ENCODE assay signal across 1 cellular context in genomic region chr2:3379647-3380534, GRCh38.
TF ChIP-seq lines count a peak whose summit lies in the region.

TRAPPC12 (plus strand) TSS chr2:3379694; CDS start chr2:3387624, 7,930 bp downstream.

TF ChIP-seq in K562, 482 proteins besides CTCF, POLR2A, EP300 and RAD21 (continued from another document and continues in another):
- TF ChIP-seq ZNF318 (IDR thresholded peaks at IDR 0.05; ENCODE audit: borderline replicate concordance in 1 of 2, low read depth in 1 of 2) (no peak), HNRNPK (IDR thresholded peaks at IDR 0.05; ENCODE audit: low read depth, low read length, poor library complexity, severe bottlenecking) (no peak), THAP12 (CRISPR knock-in tag; IDR thresholded peaks at IDR 0.05) (no peak), GATA2 (CRISPR knock-in tag; IDR thresholded peaks at IDR 0.05) (no peak), FOXJ3 (CRISPR knock-in tag; IDR thresholded peaks at IDR 0.05) (no peak), ELF2 (CRISPR knock-in tag; IDR thresholded peaks at IDR 0.05) (peak; percentile 70), AFF4 (CRISPR knock-in tag; IDR thresholded peaks at IDR 0.05) (peak; percentile 85; the same call in 1 of the 2 replicates), SMARCE1 (IDR thresholded peaks at IDR 0.05) (peak; percentile 62), ETS2 (tag; IDR thresholded peaks at IDR 0.05; ENCODE audit: borderline replicate concordance, poor library complexity, severe bottlenecking) (no peak), ZNF253 (CRISPR knock-in tag; conservative IDR thresholded peaks at IDR 0.05) (no peak), ZNF609 (CRISPR knock-in tag; IDR thresholded peaks at IDR 0.05; ENCODE audit: borderline replicate concordance) (no peak), ZNF584 (CRISPR knock-in tag; IDR thresholded peaks at IDR 0.05; ENCODE audit: low read depth) (no peak), CHD1 (IDR thresholded peaks at IDR 0.05; ENCODE audit: low read length) (no peak), L3MBTL2 (IDR thresholded peaks at IDR 0.05) (peak; percentile 86), NFATC3 (IDR thresholded peaks at IDR 0.05) (no peak), MEF2D (tag; conservative IDR thresholded peaks at IDR 0.05; ENCODE audit: low read depth) (no peak), YY1 (IDR thresholded peaks at IDR 0.05; ENCODE audit: borderline replicate concordance in 1 of 3, control insufficient read depth in 1 of 3, extremely low read depth in 1 of 3, insufficient read depth in 3 of 3, insufficient read length in 1 of 3, insufficient replicate concordance in 2 of 3, low read depth in 1 of 3, low read length in 2 of 3) (no peak), IRF9 (tag; IDR thresholded peaks at IDR 0.05) (no peak), THRAP3 (IDR thresholded peaks at IDR 0.05; ENCODE audit: borderline replicate concordance) (no peak), ZNF830 (CRISPR knock-in tag; IDR thresholded peaks at IDR 0.05) (no peak), ZC3H8 (IDR thresholded peaks at IDR 0.05) (no peak), MED1 (CRISPR knock-in tag; IDR thresholded peaks at IDR 0.05; ENCODE audit: borderline replicate concordance) (no peak), SRSF9 (IDR thresholded peaks at IDR 0.05; ENCODE audit: borderline replicate concordance, low read depth, low read length) (no peak), TFAP4 (CRISPR knock-in tag; IDR thresholded peaks at IDR 0.05; ENCODE audit: borderline replicate concordance) (peak; percentile 79), HNRNPH1 (optimal IDR thresholded peaks at IDR 0.05; ENCODE audit: low read depth, low read length) (no peak), CHD4 (IDR thresholded peaks at IDR 0.05; ENCODE audit: insufficient read depth, insufficient replicate concordance, low read depth, low read length, poor library complexity, severe bottlenecking) (no peak), CCAR2 (IDR thresholded peaks at IDR 0.05; ENCODE audit: low read depth, low read length) (no peak), NR1H2 (CRISPR knock-in tag; IDR thresholded peaks at IDR 0.05) (0 out of 2 replicates have a peak, but pooled peaks have one; percentile 40), CEBPG (CRISPR knock-in tag; IDR thresholded peaks at IDR 0.05) (no peak), CEBPG (tag; conservative IDR thresholded peaks at IDR 0.05 in 1 of 2, IDR thresholded peaks at IDR 0.05 in 1 of 2) (peak in 1 of 2 experiments; percentile 41; a peak in 1 of 4 replicates), SRSF7 (optimal IDR thresholded peaks at IDR 0.05; ENCODE audit: low read depth, low read length) (no peak), NR0B1 (IDR thresholded peaks at IDR 0.05; ENCODE audit: partially characterized antibody) (no peak), ARHGAP35 (IDR thresholded peaks at IDR 0.05; ENCODE audit: partially characterized antibody) (no peak)
